1 cellular context compared by ENCODE assay signal in the genomic region with DNA sequence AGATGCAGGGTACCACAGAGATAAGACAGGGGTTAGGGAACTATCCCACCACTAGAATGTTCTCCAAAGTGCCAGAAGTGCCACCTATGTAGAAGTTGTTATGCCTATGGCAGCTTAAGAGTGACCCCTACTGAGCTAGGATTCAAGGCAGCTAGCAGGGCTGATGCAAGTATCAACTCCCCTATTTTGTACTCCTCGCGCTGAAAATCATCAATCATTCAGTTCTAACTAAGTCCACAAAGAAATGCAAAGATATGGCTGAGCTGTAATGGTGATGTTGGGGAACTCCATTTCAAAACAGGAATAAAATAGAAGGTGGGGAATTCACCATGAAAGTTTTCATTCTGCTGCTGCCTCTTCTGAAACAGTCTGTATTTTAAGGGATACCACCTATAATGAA.
TF ChIP-seq lines count a peak whose summit lies in the region.

No MANE protein-coding gene starts in this region.

TF ChIP-seq in H1, 55 proteins besides CTCF, POLR2A, EP300 and RAD21:
- TF ChIP-seq SP1 (IDR thresholded peaks at IDR 0.05; ENCODE audit: low read depth, low read length): no peak
